8 cellular contexts compared by ENCODE assay signal in genomic region chr20:833121-833449, GRCh38. TPM values are rescaled to one million over a fixed set of nuclear protein-coding genes. Genes with fewer than 3 reads are reported as not detected.
DNase-seq lines count a peak whose midpoint lies in the region; ATAC-seq and TF ChIP-seq lines count a peak whose summit lies in the region.

No MANE protein-coding gene starts in this region.

- DNase-seq in MM.1S (no peak), pulmonary artery endothelial cell (ENCODE audit: low read depth, low spot score) (peak; percentile 11), HK-2 (ENCODE audit: unreplicated experiment) (no peak), sciatic nerve (ENCODE audit: low spot score) (no peak), GDM1 (lab: John Stamatoyannopoulos, UW) (no peak), UCSD-AML1 (lab: John Stamatoyannopoulos, UW; ENCODE audit: unreplicated experiment) (no peak)

- peak overlapping the region; percentile 87 for H2AFZ ChIP-seq in MM.1S (ENCODE audit: low read length)

- H3K9ac ChIP-seq in MM.1S (ENCODE audit: low read length) (peak overlapping the region; percentile 84; the same call in 1 of the 2 replicates), endocrine pancreas (ENCODE audit: control insufficient read depth, insufficient read depth, low read length) (no peak overlapping the region)

- intact Hi-C loops in sciatic nerve (cut with DNase I): no loop called here

- H3K4me3 ChIP-seq in MM.1S (ENCODE audit: low read length) (peak overlapping the region; percentile 68), endocrine pancreas (ENCODE audit: control insufficient read depth, insufficient read depth, low read length) (peak overlapping the region; percentile 46)

- H3K4me2 ChIP-seq in MM.1S (ENCODE audit: low read depth, low read length): peak overlapping the region; percentile 90

- H3F3A ChIP-seq in MM.1S (ENCODE audit: insufficient read depth, low read length): peaks cover 14% of the 10 kb centered on the region

- peaks cover 28% of the 10 kb centered on the region for H3K4me1 ChIP-seq in MM.1S (ENCODE audit: low read length)
- H3K4me1 ChIP-seq in endocrine pancreas (ENCODE audit: control insufficient read depth, insufficient read depth, low read length): no peaks in the 10 kb centered on the region

- peak overlapping the region; percentile 9; the same call in 1 of the 2 replicates for H3K27ac ChIP-seq in MM.1S (ENCODE audit: low read length)

- no peaks in the 10 kb centered on the region for H4K20me1 ChIP-seq in MM.1S (ENCODE audit: insufficient read depth, low read length)

- H3K9me3 ChIP-seq in MM.1S (replicated peaks; ENCODE audit: insufficient read depth, low read length) (no peaks in the 10 kb centered on the region), endocrine pancreas (ENCODE audit: control insufficient read depth, low read length) (no peaks in the 10 kb centered on the region)

- TF ChIP-seq CTCF in MM.1S (IDR thresholded peaks at IDR 0.05; ENCODE audit: low read length): no peak

- no peaks in the 10 kb centered on the region for H3K9me2 ChIP-seq in MM.1S (replicated peaks; ENCODE audit: insufficient read depth, low read length)

- peak; percentile 38 for ATAC-seq in GM18517 (IDR thresholded peaks at IDR 0.05; ENCODE audit: unreplicated experiment)
- ATAC-seq in sciatic nerve: no peak

- H3K79me2 ChIP-seq in MM.1S (ENCODE audit: low read length): peaks cover 40% of the 10 kb centered on the region

- H3K27me3 ChIP-seq in MM.1S (replicated peaks; ENCODE audit: insufficient read depth, low read length) (no peaks in the 10 kb centered on the region), endocrine pancreas (ENCODE audit: control insufficient read depth, insufficient read depth, low read length) (no peaks in the 10 kb centered on the region)

- H3K36me3 ChIP-seq in MM.1S (replicated peaks; ENCODE audit: insufficient read depth, low read length): no peaks in the 10 kb centered on the region
- H3K36me3 ChIP-seq in endocrine pancreas (ENCODE audit: control insufficient read depth, insufficient read depth, low read length): no peaks in the 10 kb centered on the region

RNA-seq across cellular contexts. Expression of gene FAM110A, which starts 0.4 kb away (rescaled TPM):
- total RNA-seq in pulmonary artery endothelial cell (2.8 and 3.3 TPM in 2 replicates), sciatic nerve (4.2 TPM)
